Comparison of ENCODE assay signal across 18 cellular contexts in the genomic region with DNA sequence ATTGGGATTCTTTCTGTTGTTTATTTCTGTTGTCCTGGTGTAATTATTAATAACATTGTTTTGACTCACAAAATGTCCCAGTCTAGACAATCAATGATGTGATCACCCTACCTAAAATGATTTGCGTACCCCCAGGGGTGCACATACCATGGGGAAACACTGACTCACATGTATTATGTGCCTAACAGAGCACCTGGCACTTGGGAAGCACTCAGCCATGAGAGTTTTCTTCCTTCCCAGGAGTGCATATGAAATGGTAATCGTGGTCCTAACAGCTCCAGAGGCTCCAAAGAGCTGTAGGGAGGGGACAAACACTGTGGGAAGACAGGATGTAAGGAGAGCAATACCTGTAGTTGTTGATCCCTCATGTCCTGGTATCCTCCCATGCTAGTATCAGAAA.
DNase-seq lines count a peak whose midpoint lies in the region; ATAC-seq and TF ChIP-seq lines count a peak whose summit lies in the region.
"Had no signal": no experiment of that assay in that cellular context is flagged by ENCODE, and none has a peak within 500 bp of the region (broad histone marks: within the 10 kb centered on the region; RNA-seq: fewer than 3 reads in every experiment).

No MANE protein-coding gene starts in this region.

- no peak for TF ChIP-seq CTCF in kidney epithelial cell (IDR thresholded peaks at IDR 0.05; ENCODE audit: insufficient read depth, low read length, poor library complexity, severe bottlenecking)

- no peaks in the 10 kb centered on the region for H3K27me3 ChIP-seq in kidney epithelial cell (ENCODE audit: control insufficient read depth, insufficient read depth, low read length)

- peak; percentile 32 for ATAC-seq in GM18870 (IDR thresholded peaks at IDR 0.05; ENCODE audit: unreplicated experiment)
- peak; percentile 26 for ATAC-seq in HG02623 (IDR thresholded peaks at IDR 0.05; ENCODE audit: unreplicated experiment)
- ATAC-seq in GM21576 (IDR thresholded peaks at IDR 0.05; ENCODE audit: unreplicated experiment): no peak
- no peak for ATAC-seq in GM19035 (IDR thresholded peaks at IDR 0.05; ENCODE audit: unreplicated experiment)
- ATAC-seq: activated T-cell treated with anti-CD3 and anti-CD28 coated beads, Interleukin-2, amount 50 U/mL, for 4 hours; T-helper 17 cell had no signal

- no peaks in the 10 kb centered on the region for H3K36me3 ChIP-seq in kidney epithelial cell (ENCODE audit: control insufficient read depth, insufficient read depth, low read length)

- H3K4me3 ChIP-seq in kidney epithelial cell (ENCODE audit: low read depth, low read length): no peak overlapping the region

- DNase-seq in NCI-H510A (lab: John Stamatoyannopoulos, UW) (peak; percentile 4), kidney epithelial cell (ENCODE audit: low read depth) (peak; percentile 73), SW 1271 (lab: John Stamatoyannopoulos, UW) (no peak), NCI-H1048 (lab: John Stamatoyannopoulos, UW) (no peak)
- DNase-seq: activated B cell treated with CpG ODN at 0.5 μM for 24 hours; activated CD4-positive, alpha-beta memory T cell treated with anti-CD3 and anti-CD28 coated beads, Interleukin-2, amount 10 ng/mL, durations not matched to agents 7 days and 5 days; activated naive CD4-positive, alpha-beta T cell treated with anti-CD3 and anti-CD28 coated beads, Interleukin-2, amount 10 ng/mL, durations not matched to agents 7 days and 5 days; activated T-cell treated with anti-CD3 and anti-CD28 coated beads, Interleukin-2, amount 50 U/mL, for 4 hours; COR-L47; NCI-H2029 treated with DMSO at 0.1 percent for 48 hours; NCI-H526 treated with DMSO at 0.1 percent for 48 hours; SHP77; stimulated activated CD4-positive, alpha-beta T cell treated with anti-CD3 and anti-CD28 coated beads, Interleukin-2, amount 100 ng/mL, for 48 hours; T-helper 17 cell had no signal

Comparison
In these comparisons a context has a peak if more than half of its experiments do, and no peak if none do; other contexts are left out.
1. ATAC-seq: peak in GM18870 (single experiment) and HG02623 (single experiment); none in GM21576 (single experiment) and GM19035 (single experiment).
2. DNase-seq: peak in NCI-H510A (single experiment) and kidney epithelial cell (single experiment); none in SW 1271 (0 of 2) and NCI-H1048 (single experiment).